8 cellular contexts compared by ENCODE assay signal in genomic region chr19:11848594-11849263, GRCh38. TPM values are rescaled to one million over a fixed set of nuclear protein-coding genes. Genes with fewer than 3 reads are reported as not detected.
DNase-seq lines count a peak whose midpoint lies in the region; ATAC-seq lines count a peak whose summit lies in the region.

ZNF439 (plus strand) TSS chr19:11848726; CDS start chr19:11848868, 142 bp downstream.

- peak; percentile 77 for DNase-seq in DMS53 treated with DMSO at 0.1 percent for 48 hours (lab: John Stamatoyannopoulos, UW; ENCODE audit: unreplicated experiment)
- DNase-seq in NCI-H2196 treated with DMSO at 0.1 percent for 48 hours (lab: John Stamatoyannopoulos, UW; ENCODE audit: unreplicated experiment): peak; percentile 65
- peak; percentile 95 for DNase-seq in activated CD4-positive, alpha-beta T cell treated with anti-CD3 and anti-CD28 coated beads for 48 hours
- DNase-seq in left lobe of liver (ENCODE audit: low spot score): peak; percentile 72
- DNase-seq in stimulated activated CD4-positive, alpha-beta T cell treated with anti-CD3 and anti-CD28 coated beads, Interleukin-1b, Interleukin-23, amount 100 ng/mL, for 4 hours (ENCODE audit: low read depth in 2 of 2): peak; percentile 64 to 89

- ATAC-seq in HG02588 (IDR thresholded peaks at IDR 0.05; ENCODE audit: unreplicated experiment) (peak; percentile 78), left lobe of liver (peak; percentile 93), GM18511 (IDR thresholded peaks at IDR 0.05; ENCODE audit: unreplicated experiment) (no peak)

- peak within 1 kb of the TSS; percentile 88 for H3K27ac ChIP-seq in cingulate gyrus (ENCODE audit: low read depth, low read length)

RNA-seq across cellular contexts. Expression of gene ZNF439, which starts in this region (rescaled TPM):
- total RNA-seq in left lobe of liver: 0.60 TPM

Comparison
In these comparisons a context has a peak if more than half of its experiments do, and no peak if none do; other contexts are left out.
1. Peak in DNase-seq and ATAC-seq in left lobe of liver; RNA of the gene not detected or under 1 TPM.